Comparison of ENCODE assay signal across 8 cellular contexts in genomic region chr13:114130131-114130707, GRCh38.
A peak's percentile ranks its signal among the peaks of the same experiment; 100 is the strongest.
DNase-seq lines count a peak whose midpoint lies in the region.

No MANE protein-coding gene starts in this region.

- H3K27me3 ChIP-seq in layer of hippocampus (ENCODE audit: control insufficient read depth, insufficient read depth, low read length) = no peaks in the 10 kb centered on the region

- H3K27ac ChIP-seq in layer of hippocampus (ENCODE audit: low read depth, low read length) (peak overlapping the region; percentile 46), substantia nigra (ENCODE audit: low read depth, low read length, poor library complexity, severe bottlenecking) (peak overlapping the region; percentile 68)

- H3K27me3 Mint-ChIP-seq in T-helper 1 cell treated with Interleukin-12 subunit alpha and Interleukin-12 subunit beta and Interleukin-4 antibody, amounts not matched to agents 30 μg/mL and 1 μg/mL, for 36 hours (ENCODE audit: low read depth) = no peaks in the 10 kb centered on the region
- no peaks in the 10 kb centered on the region for H3K27me3 Mint-ChIP-seq in activated naive CD8-positive, alpha-beta T cell

- H3K4me1 Mint-ChIP-seq in T-helper 1 cell treated with Interleukin-12 subunit alpha and Interleukin-12 subunit beta and Interleukin-4 antibody, amounts not matched to agents 30 μg/mL and 1 μg/mL, for 36 hours (ENCODE audit: low read depth) = peaks cover 55% of the 10 kb centered on the region
- peaks cover 62% of the 10 kb centered on the region for H3K4me1 Mint-ChIP-seq in activated naive CD8-positive, alpha-beta T cell (ENCODE audit: low read depth)

- H3K27ac Mint-ChIP-seq in T-helper 1 cell treated with Interleukin-12 subunit alpha and Interleukin-12 subunit beta and Interleukin-4 antibody, amounts not matched to agents 30 μg/mL and 1 μg/mL, for 36 hours = peak overlapping the region; percentile 85
- peak overlapping the region; percentile 97 for H3K27ac Mint-ChIP-seq in activated naive CD8-positive, alpha-beta T cell

- H3K36me3 Mint-ChIP-seq in T-helper 1 cell treated with Interleukin-12 subunit alpha and Interleukin-12 subunit beta and Interleukin-4 antibody, amounts not matched to agents 30 μg/mL and 1 μg/mL, for 36 hours (ENCODE audit: low read depth) = peaks cover 42% of the 10 kb centered on the region
- peaks cover under 1% of the 10 kb centered on the region for H3K36me3 Mint-ChIP-seq in activated naive CD8-positive, alpha-beta T cell

- DNase-seq in T-helper 1 cell (no peak), substantia nigra (lab: John Stamatoyannopoulos, UW) (no peak), SIG-M5 (lab: John Stamatoyannopoulos, UW) (no peak), NCI-H1105 (lab: John Stamatoyannopoulos, UW) (no peak)
- no peak for DNase-seq in activated CD4-positive, CD25-positive, alpha-beta regulatory T cell (lab: John Stamatoyannopoulos, UW)

- H3K4me3 Mint-ChIP-seq in T-helper 1 cell treated with Interleukin-12 subunit alpha and Interleukin-12 subunit beta and Interleukin-4 antibody, amounts not matched to agents 30 μg/mL and 1 μg/mL, for 36 hours = peak overlapping the region; percentile 98
- peak overlapping the region; percentile 99 for H3K4me3 Mint-ChIP-seq in activated naive CD8-positive, alpha-beta T cell

- peaks cover 6% of the 10 kb centered on the region for H3K9me3 Mint-ChIP-seq in T-helper 1 cell treated with Interleukin-12 subunit alpha and Interleukin-12 subunit beta and Interleukin-4 antibody, amounts not matched to agents 30 μg/mL and 1 μg/mL, for 36 hours
- peaks cover under 1% of the 10 kb centered on the region for H3K9me3 Mint-ChIP-seq in activated naive CD8-positive, alpha-beta T cell (ENCODE audit: low read depth)
